ENCODE assay signal across 11 cellular contexts in genomic region chr10:79390551-79391229, GRCh38. TPM values are rescaled to one million over a fixed set of nuclear protein-coding genes. Genes with fewer than 3 reads are reported as not detected.
A peak's percentile ranks its signal among the peaks of the same experiment; 100 is the strongest.
DNase-seq lines count a peak whose midpoint lies in the region; ATAC-seq and TF ChIP-seq lines count a peak whose summit lies in the region.
"Had no signal": no experiment of that assay in that cellular context is flagged by ENCODE, and none has a peak within 500 bp of the region (broad histone marks: within the 10 kb centered on the region; RNA-seq: fewer than 3 reads in every experiment).

No MANE protein-coding gene starts in this region.

- H3K4me1 ChIP-seq in neural progenitor cell = no peaks in the 10 kb centered on the region
- no peaks in the 10 kb centered on the region for H3K4me1 ChIP-seq in effector memory CD4-positive, alpha-beta T cell (ENCODE audit: control insufficient read depth, insufficient read depth, low read length, poor library complexity, severe bottlenecking)
- H3K4me1 ChIP-seq: Caco-2 had no signal

- peak overlapping the region in 1 of 2 donors; percentile 63 for H3K27ac ChIP-seq in coronary artery
- no peak overlapping the region for H3K27ac ChIP-seq in neural progenitor cell
- no peak overlapping the region for H3K27ac ChIP-seq in effector memory CD4-positive, alpha-beta T cell (ENCODE audit: insufficient read depth, low read length, poor library complexity, severe bottlenecking)

- peak; percentile 38 for DNase-seq in CD14-positive monocyte (ENCODE audit: low spot score)
- peak; percentile 75 for DNase-seq in H7
- DNase-seq in coronary artery (ENCODE audit: low spot score) = peak; percentile 69
- DNase-seq in neural progenitor cell (ENCODE audit: low spot score) = no peak
- no peak for DNase-seq in effector memory CD4-positive, alpha-beta T cell
- DNase-seq: NCI-H1694 treated with DMSO at 0.1 percent for 48 hours had no signal

- ATAC-seq in GM21576 (IDR thresholded peaks at IDR 0.05; ENCODE audit: unreplicated experiment) (no peak), HG02571 (IDR thresholded peaks at IDR 0.05; ENCODE audit: unreplicated experiment) (no peak), HG02852 (IDR thresholded peaks at IDR 0.05; ENCODE audit: unreplicated experiment) (no peak)

- H3K4me2 ChIP-seq in neural progenitor cell = no peak overlapping the region
- H3K4me2 ChIP-seq: smooth muscle cell had no signal

- H3K27me3 ChIP-seq in H7 (ENCODE audit: control insufficient read depth, insufficient read depth, low read length) (no peaks in the 10 kb centered on the region), neural progenitor cell (no peaks in the 10 kb centered on the region)
- H3K27me3 ChIP-seq in effector memory CD4-positive, alpha-beta T cell (replicated peaks; ENCODE audit: control insufficient read depth, insufficient read depth, low read length, poor library complexity, severe bottlenecking) = no peaks in the 10 kb centered on the region

- peak overlapping the region in 1 of 7 donors; percentile 18 for H3K27ac Mint-ChIP-seq in CD14-positive monocyte
- peak overlapping the region; percentile 53 for H3K27ac Mint-ChIP-seq in neural progenitor cell

- no peaks in the 10 kb centered on the region for H3K9me3 ChIP-seq in neural progenitor cell (ENCODE audit: low read depth)
- no peaks in the 10 kb centered on the region for H3K9me3 ChIP-seq in effector memory CD4-positive, alpha-beta T cell (ENCODE audit: control insufficient read depth, low read length)
- H3K9me3 ChIP-seq: Caco-2 had no signal

- H3K27me3 Mint-ChIP-seq in CD14-positive monocyte (ENCODE audit: low read depth in 3 of 3) (peaks cover 0 to 3% (median 2%) of the 10 kb centered on the region in 3 donors), neural progenitor cell (ENCODE audit: insufficient read depth, low read depth) (no peaks in the 10 kb centered on the region)

- no peak overlapping the region for H2AFZ ChIP-seq in neural progenitor cell (replicated peaks)

- H3K36me3 Mint-ChIP-seq in CD14-positive monocyte (peaks cover 67 to 70% of the 10 kb centered on the region in 2 donors), neural progenitor cell (peaks cover 2% of the 10 kb centered on the region)

- intact Hi-C loops in CD14-positive monocyte (cut with micrococcal nuclease) = no loop called here

- no peak overlapping the region for H3K4me3 ChIP-seq in H7 (ENCODE audit: insufficient read depth, low read depth, low read length)
- H3K4me3 ChIP-seq in coronary artery = no peak overlapping the region
- no peak overlapping the region for H3K4me3 ChIP-seq in neural progenitor cell
- H3K4me3 ChIP-seq in effector memory CD4-positive, alpha-beta T cell (ENCODE audit: insufficient read depth, low read depth, low read length, poor library complexity, severe bottlenecking) = no peak overlapping the region
- H3K4me3 ChIP-seq: smooth muscle cell had no signal

- no peaks in the 10 kb centered on the region for H3K9me3 Mint-ChIP-seq in CD14-positive monocyte
- H3K9me3 Mint-ChIP-seq in neural progenitor cell = no peaks in the 10 kb centered on the region

- H4K20me1 ChIP-seq in neural progenitor cell (ENCODE audit: low read depth) = no peaks in the 10 kb centered on the region

- H3K36me3 ChIP-seq in H7 (replicated peaks; ENCODE audit: control insufficient read depth, insufficient read depth, low read length) (no peaks in the 10 kb centered on the region), neural progenitor cell (no peaks in the 10 kb centered on the region)
- H3K36me3 ChIP-seq in effector memory CD4-positive, alpha-beta T cell (ENCODE audit: control insufficient read depth, insufficient read depth, low read length) = no peaks in the 10 kb centered on the region

- H3F3A ChIP-seq in neural progenitor cell (ENCODE audit: low read depth) = no peaks in the 10 kb centered on the region

- TF ChIP-seq CTCF in CD14-positive monocyte (IDR thresholded peaks at IDR 0.05) (peak; percentile 41), coronary artery (IDR thresholded peaks at IDR 0.05) (no peak), neural progenitor cell (IDR thresholded peaks at IDR 0.05) (no peak)

- H3K79me2 ChIP-seq in neural progenitor cell (ENCODE audit: low read depth) = no peaks in the 10 kb centered on the region

- peaks cover 8% of the 10 kb centered on the region for H3K4me1 Mint-ChIP-seq in CD14-positive monocyte
- H3K4me1 Mint-ChIP-seq in neural progenitor cell = no peaks in the 10 kb centered on the region

- H3K9ac ChIP-seq in neural progenitor cell = no peak overlapping the region

- peak overlapping the region in 1 of 2 donors; percentile 11 for H3K4me3 Mint-ChIP-seq in CD14-positive monocyte
- no peak overlapping the region for H3K4me3 Mint-ChIP-seq in neural progenitor cell

RNA-seq across cellular contexts. Expression of gene PPIF, which starts 43.4 kb away (rescaled TPM):
- polyA plus RNA-seq in CD14-positive monocyte = 10 to 100 TPM; 36.6 to 52.3 TPM
- total RNA-seq in H7 (2014; rRNA removed; shearing (Covaris generic)) = 78.6 and 87.5 TPM in 2 replicates
- 27.1 and 27.8 TPM in 2 replicates for total RNA-seq in neural progenitor cell (ENCODE audit: low replicate concordance)

RNA-seq across cellular contexts. Expression of gene ZCCHC24, which starts 54.7 kb away (rescaled TPM):
- polyA plus RNA-seq in CD14-positive monocyte = 1 to 10 TPM; 4.0 to 5.0 TPM
- total RNA-seq in H7 (2014; rRNA removed; shearing (Covaris generic)) = 7.5 and 9.0 TPM in 2 replicates
- 5.9 and 10.7 TPM in 2 replicates for total RNA-seq in neural progenitor cell (ENCODE audit: low replicate concordance)

Comparison
In these comparisons a context has a peak if more than half of its experiments do, and no peak if none do; other contexts are left out.
1. DNase-seq: peak in CD14-positive monocyte (single experiment), H7 (single experiment) and coronary artery (single experiment); none in neural progenitor cell (single experiment) and effector memory CD4-positive, alpha-beta T cell (0 of 3).